In the genomic region with DNA sequence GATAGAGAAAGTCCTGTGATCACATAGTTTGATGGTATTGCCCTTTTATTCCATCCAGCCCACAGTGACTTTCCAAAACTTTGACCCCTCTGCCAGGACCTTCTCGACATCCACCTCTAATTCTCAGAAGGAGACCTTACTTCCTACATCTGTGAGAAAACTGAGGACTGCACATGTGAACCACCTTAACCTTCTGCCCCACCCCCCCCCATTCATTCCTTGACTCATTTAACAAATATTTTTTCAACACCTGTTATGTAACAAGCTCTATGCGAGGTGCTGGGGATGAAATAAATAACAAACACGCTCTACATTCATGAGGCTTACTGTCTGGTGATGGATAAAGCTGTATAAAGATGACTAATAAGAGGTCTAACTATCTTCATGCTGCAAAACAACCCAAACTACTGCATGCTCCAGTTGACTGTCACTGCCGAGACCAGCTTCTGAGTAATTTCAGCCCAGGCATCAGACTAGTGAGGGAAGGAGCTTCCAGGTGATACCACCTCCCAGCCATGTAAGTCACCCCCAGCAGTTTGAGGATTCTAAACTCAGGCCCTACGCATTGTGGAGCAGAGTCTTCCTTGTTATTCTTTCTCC, we compare ENCODE assay signal across 1 cellular context.
TF ChIP-seq lines count a peak whose summit lies in the region.

No MANE protein-coding gene starts in this region.

TF ChIP-seq in IMR-90, 13 proteins besides CTCF, POLR2A, EP300 and RAD21:
- TF ChIP-seq MAFK (IDR thresholded peaks at IDR 0.05; ENCODE audit: low read depth, low read length) (no peak), RFX5 (IDR thresholded peaks at IDR 0.05; ENCODE audit: low read depth, low read length) (no peak), NFE2L2 (IDR thresholded peaks at IDR 0.05; ENCODE audit: low read depth, low read length) (no peak), MAZ (IDR thresholded peaks at IDR 0.05; ENCODE audit: borderline replicate concordance, low read depth, low read length) (no peak), CEBPB (IDR thresholded peaks at IDR 0.05; ENCODE audit: low read depth, low read length) (no peak), FOS (IDR thresholded peaks at IDR 0.05; ENCODE audit: low read depth, low read length) (no peak), BHLHE40 (IDR thresholded peaks at IDR 0.05; ENCODE audit: low read depth, low read length) (no peak), MXI1 (IDR thresholded peaks at IDR 0.05; ENCODE audit: borderline replicate concordance, low read depth, low read length) (no peak), RCOR1 (IDR thresholded peaks at IDR 0.05; ENCODE audit: insufficient replicate concordance, low read length) (no peak), CHD1 (IDR thresholded peaks at IDR 0.05; ENCODE audit: low read depth, low read length) (no peak), SMC3 (IDR thresholded peaks at IDR 0.05; ENCODE audit: low read depth, low read length) (no peak)
- TF ChIP-seq, protein P1, sequence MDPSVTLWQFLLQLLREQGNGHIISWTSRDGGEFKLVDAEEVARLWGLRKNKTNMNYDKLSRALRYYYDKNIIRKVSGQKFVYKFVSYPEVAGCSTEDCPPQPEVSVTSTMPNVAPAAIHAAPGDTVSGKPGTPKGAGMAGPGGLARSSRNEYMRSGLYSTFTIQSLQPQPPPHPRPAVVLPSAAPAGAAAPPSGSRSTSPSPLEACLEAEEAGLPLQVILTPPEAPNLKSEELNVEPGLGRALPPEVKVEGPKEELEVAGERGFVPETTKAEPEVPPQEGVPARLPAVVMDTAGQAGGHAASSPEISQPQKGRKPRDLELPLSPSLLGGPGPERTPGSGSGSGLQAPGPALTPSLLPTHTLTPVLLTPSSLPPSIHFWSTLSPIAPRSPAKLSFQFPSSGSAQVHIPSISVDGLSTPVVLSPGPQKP (IDR thresholded peaks at IDR 0.05; ENCODE audit: borderline replicate concordance, low read depth, low read length): no peak
- TF ChIP-seq, protein P2, sequence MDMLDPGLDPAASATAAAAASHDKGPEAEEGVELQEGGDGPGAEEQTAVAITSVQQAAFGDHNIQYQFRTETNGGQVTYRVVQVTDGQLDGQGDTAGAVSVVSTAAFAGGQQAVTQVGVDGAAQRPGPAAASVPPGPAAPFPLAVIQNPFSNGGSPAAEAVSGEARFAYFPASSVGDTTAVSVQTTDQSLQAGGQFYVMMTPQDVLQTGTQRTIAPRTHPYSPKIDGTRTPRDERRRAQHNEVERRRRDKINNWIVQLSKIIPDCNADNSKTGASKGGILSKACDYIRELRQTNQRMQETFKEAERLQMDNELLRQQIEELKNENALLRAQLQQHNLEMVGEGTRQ (IDR thresholded peaks at IDR 0.05; ENCODE audit: low read depth, low read length): no peak
TF ChIP-seq in IMR-90: peak in this region for 0.
